In genomic region chr4:148773313-148773712, GRCh38 we compare ENCODE assay signal across 1 cellular context.
TF ChIP-seq lines count a peak whose summit lies in the region.

No MANE protein-coding gene starts in this region.

TF ChIP-seq in HepG2, 621 proteins besides CTCF, POLR2A, EP300 and RAD21 (continued from another document):
- TF ChIP-seq BCL3 (CRISPR knock-in tag; IDR thresholded peaks at IDR 0.05) = no peak
